Comparison of ENCODE assay signal across 8 cellular contexts in the genomic region with DNA sequence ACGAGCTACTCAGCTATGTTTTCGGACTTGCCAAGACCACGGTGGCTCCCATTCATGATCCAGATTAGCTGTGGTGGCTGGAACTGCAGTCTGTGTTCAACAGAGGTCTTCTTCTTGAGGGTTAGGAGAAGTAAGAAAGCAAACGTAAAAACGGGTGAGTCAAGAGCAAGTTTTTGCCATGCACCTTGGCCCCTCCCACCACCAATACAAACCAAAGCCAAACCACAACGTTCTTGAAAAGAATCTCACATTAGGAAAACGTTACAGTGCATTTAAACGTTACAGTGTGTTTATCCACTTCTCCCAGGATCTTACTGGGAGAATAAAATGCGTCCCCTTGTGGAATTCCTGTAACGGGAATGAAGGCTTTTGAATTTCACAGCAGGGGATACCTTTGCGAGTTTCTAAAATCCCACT. TPM values are rescaled to one million over a fixed set of nuclear protein-coding genes. Genes with fewer than 3 reads are reported as not detected.
DNase-seq lines count a peak whose midpoint lies in the region; ATAC-seq, FAIRE-seq and TF ChIP-seq lines count a peak whose summit lies in the region.

No MANE protein-coding gene starts in this region.

- no peaks in the 10 kb centered on the region for H3K9me2 ChIP-seq in hepatocyte (replicated peaks; ENCODE audit: insufficient read depth)

- no peaks in the 10 kb centered on the region for H4K20me1 ChIP-seq in hepatocyte (ENCODE audit: insufficient read depth, poor library complexity, severe bottlenecking)

- WGBS in hepatocyte (ENCODE audit: low lambda C conversion rate, missing lambda C conversion rate): 10% methylated on average over 11 of the region's 11 CpGs
- WGBS in spleen, 5 donors: 4 to 7% (median 5%) methylated on average over 11 of the region's 11 CpGs

- H3K27me3 ChIP-seq in RWPE2 (ENCODE audit: insufficient read depth, poor library complexity, severe bottlenecking): no peaks in the 10 kb centered on the region
- no peaks in the 10 kb centered on the region for H3K27me3 ChIP-seq in hepatocyte
- H3K27me3 ChIP-seq in spleen (replicated peaks in 1 of 7): no peaks in the 10 kb centered on the region

- FAIRE-seq in GM19239 (lab: Jason Lieb, UNC): peak; percentile 44

- H3K79me2 ChIP-seq in hepatocyte: peaks cover 10% of the 10 kb centered on the region

- H3K4me3 Mint-ChIP-seq in activated naive CD4-positive, alpha-beta T cell treated with anti-CD3 and anti-CD28 coated beads, Interleukin-2, amount 50 U/mL, for 24 hours: peak overlapping the region; percentile 97

- H3K36me3 Mint-ChIP-seq in activated naive CD4-positive, alpha-beta T cell treated with anti-CD3 and anti-CD28 coated beads, Interleukin-2, amount 50 U/mL, for 24 hours: no peaks in the 10 kb centered on the region

- DNase-seq in GM19239 (ENCODE audit: insufficient read length, low spot score): no peak
- no peak for DNase-seq in RWPE2 (ENCODE audit: low spot score)
- peak; percentile 40 for DNase-seq in hepatocyte (ENCODE audit: low spot score)
- no peak for DNase-seq in spleen
- no peak for DNase-seq in NCI-H2227 treated with DMSO at 0.1 percent for 48 hours (lab: John Stamatoyannopoulos, UW)
- DNase-seq in NCI-H1092 treated with DMSO at 0.1 percent for 48 hours (lab: John Stamatoyannopoulos, UW): no peak

- H3K36me3 ChIP-seq in RWPE2 (ENCODE audit: low read depth) (no peaks in the 10 kb centered on the region; the same call in 1 of the 2 replicates), hepatocyte (replicated peaks; ENCODE audit: insufficient read depth, low read depth) (no peaks in the 10 kb centered on the region), spleen (no peaks in the 10 kb centered on the region)

- peaks cover 42% of the 10 kb centered on the region for H3K4me1 Mint-ChIP-seq in activated naive CD4-positive, alpha-beta T cell treated with anti-CD3 and anti-CD28 coated beads, Interleukin-2, amount 50 U/mL, for 24 hours

- 0 out of 3 replicates have a peak, but pooled peaks have one; percentile 6 for ATAC-seq in RWPE2 (ENCODE audit: low read depth)
- no peak for ATAC-seq in HG02973 (IDR thresholded peaks at IDR 0.05; ENCODE audit: unreplicated experiment)

- TF ChIP-seq CTCF in RWPE2 (IDR thresholded peaks at IDR 0.05; ENCODE audit: poor library complexity, severe bottlenecking) (peak; percentile 27), hepatocyte (IDR thresholded peaks at IDR 0.05; ENCODE audit: poor library complexity) (no peak), spleen (IDR thresholded peaks at IDR 0.05 in 8 of 11, conservative IDR thresholded peaks at IDR 0.05 in 3 of 11) (peak in 1 of 11 experiments; percentile 27)

- peak overlapping the region; percentile 88 for H3K27ac Mint-ChIP-seq in activated naive CD4-positive, alpha-beta T cell treated with anti-CD3 and anti-CD28 coated beads, Interleukin-2, amount 50 U/mL, for 24 hours

- TF ChIP-seq POLR2A in spleen (IDR thresholded peaks at IDR 0.05): no peak

- no peaks in the 10 kb centered on the region for H3K9me3 Mint-ChIP-seq in activated naive CD4-positive, alpha-beta T cell treated with anti-CD3 and anti-CD28 coated beads, Interleukin-2, amount 50 U/mL, for 24 hours

- no peaks in the 10 kb centered on the region for H3K27me3 Mint-ChIP-seq in activated naive CD4-positive, alpha-beta T cell treated with anti-CD3 and anti-CD28 coated beads, Interleukin-2, amount 50 U/mL, for 24 hours

- intact Hi-C loops in spleen (cut with DNase I; ENCODE audit: low total_unique reads): loop anchor here (10.0 kb wide), 1 partner anchor 448 kb away; no protein-coding TSS in a partner anchor

- H3K9me3 ChIP-seq in RWPE2 (ENCODE audit: severe bottlenecking) (no peaks in the 10 kb centered on the region), hepatocyte (ENCODE audit: low read depth) (no peaks in the 10 kb centered on the region), spleen (no peaks in the 10 kb centered on the region)

- H3K27ac ChIP-seq in RWPE2 (ENCODE audit: poor library complexity, severe bottlenecking): peak overlapping the region; percentile 49
- peak overlapping the region; percentile 69 for H3K27ac ChIP-seq in hepatocyte
- H3K27ac ChIP-seq in spleen: peak overlapping the region; percentile 46 to 97 (median 93)

- H3K4me3 ChIP-seq in RWPE2 (ENCODE audit: severe bottlenecking) (peak overlapping the region; percentile 80), hepatocyte (peak overlapping the region; percentile 66), spleen (peak overlapping the region; percentile 49 to 94 (median 73))

- peak overlapping the region; percentile 89 for H3K4me2 ChIP-seq in hepatocyte

- H3K4me1 ChIP-seq in RWPE2 (ENCODE audit: insufficient read depth, poor library complexity, severe bottlenecking) (peaks cover 24% of the 10 kb centered on the region), hepatocyte (ENCODE audit: insufficient read depth) (peaks cover 9% of the 10 kb centered on the region), spleen (peaks cover 17 to 59% (median 32%) of the 10 kb centered on the region in 6 donors)

- H2AFZ ChIP-seq in hepatocyte: peak overlapping the region; percentile 90

RNA-seq across cellular contexts. Expression of gene FBXO48, which starts 0.7 kb away (rescaled TPM):
- total RNA-seq in hepatocyte (0.83 and 0.84 TPM in 2 replicates), spleen (1 to 10 TPM; 1.2 to 2.6 (median 2.3) TPM)
- polyA plus RNA-seq in hepatocyte (0.36 and 0.58 TPM in 2 replicates), spleen (under 1 TPM; 0.72 to 0.99 (median 0.79) TPM)

RNA-seq across cellular contexts. Expression of gene APLF, which starts 1.0 kb away (rescaled TPM):
- total RNA-seq in hepatocyte: 4.9 and 5.0 TPM in 2 replicates
- polyA plus RNA-seq in hepatocyte: 1.5 TPM in 2 replicates
- total RNA-seq in spleen: 1 to 10 TPM; 4.1 to 7.2 (median 6.0) TPM
- polyA plus RNA-seq in spleen: 1 to 10 TPM; 1.1 to 1.6 (median 1.5) TPM
